In the genomic region with DNA sequence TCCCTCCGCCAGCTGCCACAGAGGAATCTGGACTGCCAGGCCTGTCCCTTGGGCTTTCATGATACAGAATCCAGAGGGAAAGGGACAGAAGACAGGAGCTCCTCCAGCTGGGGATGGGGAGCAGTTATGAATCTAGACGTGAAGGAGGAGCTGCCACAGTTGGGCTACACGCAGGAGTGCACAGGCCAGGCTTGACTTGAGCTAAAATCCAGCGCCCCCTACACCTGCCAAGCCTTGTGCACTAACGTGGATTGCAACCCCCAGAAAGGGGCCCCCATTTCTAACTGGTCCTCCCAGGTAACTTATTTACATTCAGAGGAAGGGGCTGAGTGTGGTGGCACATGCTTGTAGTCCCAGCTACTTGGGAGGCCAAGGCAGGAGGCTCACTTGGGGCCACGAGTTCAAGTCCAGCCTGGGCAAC, we compare ENCODE assay signal across 15 cellular contexts. TPM values are rescaled to one million over a fixed set of nuclear protein-coding genes. Genes with fewer than 3 reads are reported as not detected.
DNase-seq lines count a peak whose midpoint lies in the region; ATAC-seq and TF ChIP-seq lines count a peak whose summit lies in the region.
"Had no signal": no experiment of that assay in that cellular context is flagged by ENCODE, and none has a peak within 500 bp of the region (broad histone marks: within the 10 kb centered on the region; RNA-seq: fewer than 3 reads in every experiment).

No MANE protein-coding gene starts in this region.

- no peaks in the 10 kb centered on the region for H3K79me1 ChIP-seq in neuronal stem cell (ENCODE audit: low read depth, low read length)

- DNase-seq in NCI-H82 (lab: John Stamatoyannopoulos, UW) (peak; percentile 31), NCI-H82 treated with DMSO at 0.1 percent for 48 hours (lab: John Stamatoyannopoulos, UW; ENCODE audit: unreplicated experiment) (no peak), T-helper 17 cell (no peak), neuronal stem cell (ENCODE audit: low spot score) (no peak), AG08395 (ENCODE audit: low spot score) (no peak)
- DNase-seq: activated CD8-positive, alpha-beta memory T cell treated with anti-CD3 and anti-CD28 coated beads for 24 hours; effector CD4-positive, alpha-beta T cell; foreskin fibroblast; NCI-H187 treated with DMSO at 0.1 percent for 48 hours; testis had no signal

- no peak overlapping the region for H3K27ac ChIP-seq in neuronal stem cell (replicated peaks; ENCODE audit: low read length)
- H3K27ac ChIP-seq: A549, testis had no signal

- no peaks in the 10 kb centered on the region for H3K36me3 ChIP-seq in neuronal stem cell (replicated peaks in 1 of 2; ENCODE audit: control insufficient read depth in 2 of 2, insufficient read depth in 2 of 2, low read length in 2 of 2)

- no peak overlapping the region for H4K91ac ChIP-seq in neuronal stem cell (ENCODE audit: low read depth, low read length, poor library complexity)

- H3K14ac ChIP-seq in neuronal stem cell (ENCODE audit: low read length), result no peak overlapping the region

- H3K27ac Mint-ChIP-seq in T-helper 17 cell, result peak overlapping the region; percentile 94

- no peak overlapping the region for H2BK12ac ChIP-seq in neuronal stem cell (ENCODE audit: low read length)

- H2AFZ ChIP-seq in neuronal stem cell (ENCODE audit: low read length), result no peak overlapping the region

- no peak overlapping the region for H2BK120ac ChIP-seq in neuronal stem cell (ENCODE audit: low read depth, low read length)

- ATAC-seq in GM19395 (IDR thresholded peaks at IDR 0.05; ENCODE audit: unreplicated experiment) (peak; percentile 5), T-helper 17 cell (no peak), GM18505 (IDR thresholded peaks at IDR 0.05; ENCODE audit: unreplicated experiment) (no peak), GM19467 (IDR thresholded peaks at IDR 0.05; ENCODE audit: unreplicated experiment) (no peak)
- ATAC-seq: A549 had no signal

- H4K8ac ChIP-seq in neuronal stem cell (ENCODE audit: low read depth, low read length), result no peak overlapping the region

- H2BK5ac ChIP-seq in neuronal stem cell (ENCODE audit: low read length), result no peak overlapping the region

- no peak overlapping the region for H3K18ac ChIP-seq in neuronal stem cell (ENCODE audit: low read length)

- H3K23ac ChIP-seq in neuronal stem cell (ENCODE audit: low read depth, low read length, poor library complexity), result no peak overlapping the region

- H3K4me3 ChIP-seq in neuronal stem cell (ENCODE audit: low read length in 2 of 2), result no peak overlapping the region
- H3K4me3 ChIP-seq: A549, testis had no signal

- no peak overlapping the region for H3K4me2 ChIP-seq in neuronal stem cell (ENCODE audit: insufficient read depth, low read length, poor library complexity, severe bottlenecking)
- H3K4me2 ChIP-seq: A549 had no signal

- no CpG with 5 or more reads among the region's 6 CpGs for WGBS in neuronal stem cell (ENCODE audit: extremely low coverage in 2 of 2, insufficient read length in 2 of 2, insufficient replicate concordance in 1 of 2), 2 donors

- H3K36me3 Mint-ChIP-seq in T-helper 17 cell (ENCODE audit: low read depth), result peaks cover 11% of the 10 kb centered on the region

- H2AK5ac ChIP-seq in neuronal stem cell (ENCODE audit: low read depth, low read length), result peak overlapping the region; percentile 68

- H2BK15ac ChIP-seq in neuronal stem cell (ENCODE audit: low read length), result no peak overlapping the region

- no peaks in the 10 kb centered on the region for H3K27me3 ChIP-seq in neuronal stem cell (ENCODE audit: control insufficient read depth in 3 of 3, insufficient read depth in 3 of 3, low read depth in 1 of 3, low read length in 3 of 3)
- H3K27me3 ChIP-seq: testis had no signal

- H3K9me3 ChIP-seq in T-helper 17 cell (ENCODE audit: control insufficient read depth, low read length, poor library complexity, severe bottlenecking) (no peaks in the 10 kb centered on the region), neuronal stem cell (replicated peaks in 1 of 2; ENCODE audit: control insufficient read depth in 2 of 2, insufficient read depth in 1 of 2, low read depth in 1 of 2, low read length in 2 of 2) (no peaks in the 10 kb centered on the region)
- H3K9me3 ChIP-seq: A549, testis had no signal

- TF ChIP-seq POLR2A in GM18505 (IDR thresholded peaks at IDR 0.05; ENCODE audit: borderline replicate concordance, extremely low read depth, insufficient read depth, insufficient read length), result no peak

- H3K4me1 Mint-ChIP-seq in T-helper 17 cell, result peaks cover 71% of the 10 kb centered on the region

- H3K27me3 Mint-ChIP-seq in T-helper 17 cell, result no peaks in the 10 kb centered on the region

- H3K4me3 Mint-ChIP-seq in T-helper 17 cell, result peak overlapping the region; percentile 76

- peaks cover 6 to 7% of the 10 kb centered on the region in 2 donors for H3K4me1 ChIP-seq in neuronal stem cell (ENCODE audit: control insufficient read depth in 2 of 2, insufficient read depth in 1 of 2, low read depth in 1 of 2, low read length in 2 of 2)
- H3K4me1 ChIP-seq: A549 had no signal

- H3K9ac ChIP-seq in neuronal stem cell (ENCODE audit: low read depth, low read length, poor library complexity), result no peak overlapping the region

- H3K4ac ChIP-seq in neuronal stem cell (ENCODE audit: low read length), result no peak overlapping the region

RNA-seq across cellular contexts. Expression of gene KLHL6, which starts 14.3 kb away (rescaled TPM):
- 10 to 100 TPM; 29.3 to 35.7 TPM for total RNA-seq in T-helper 17 cell
- polyA plus RNA-seq in neuronal stem cell (2013, experiment 1 of 2), result 0.14 TPM
- polyA plus RNA-seq in neuronal stem cell (2013, experiment 2 of 2), result 0.15 TPM
- total RNA-seq: Daoy had no signal
- polyA plus RNA-seq: A549 had no signal
